ENCODE assay signal across 10 cellular contexts in genomic region chr19:41193420-41194156, GRCh38. TPM values are rescaled to one million over a fixed set of nuclear protein-coding genes. Genes with fewer than 3 reads are reported as not detected.
DNase-seq lines count a peak whose midpoint lies in the region; ATAC-seq and TF ChIP-seq lines count a peak whose summit lies in the region.
"Had no signal": no experiment of that assay in that cellular context is flagged by ENCODE, and none has a peak within 500 bp of the region (broad histone marks: within the 10 kb centered on the region; RNA-seq: fewer than 3 reads in every experiment).

No MANE protein-coding gene starts in this region.

- no peaks in the 10 kb centered on the region for H3K9me3 ChIP-seq in ES-I3 (ENCODE audit: control insufficient read depth, insufficient read depth, low read length)
- no peaks in the 10 kb centered on the region for H3K9me3 ChIP-seq in PC-9 (ENCODE audit: insufficient read depth, low read depth)
- H3K9me3 ChIP-seq: body of pancreas had no signal

- POLR2A ChIA-PET in PC-9 (lab: Charles Lee; ENCODE audit: unreplicated experiment): interaction anchor here (0.6 kb wide), 1 partner anchor 584 kb away, joined by 4 read pairs; no protein-coding TSS in a partner anchor

- CTCF ChIA-PET in PC-9 (lab: Charles Lee): interaction anchor here (0.5 kb wide), 1 partner anchor 18 kb away, joined by 3 read pairs; no protein-coding TSS in a partner anchor

- intact Hi-C loops in PC-9 (cut with micrococcal nuclease; ENCODE audit: unreplicated experiment): no loop called here

- peak overlapping the region; percentile 72 for H3K9ac ChIP-seq in ES-I3 (ENCODE audit: low read depth, low read length)

- H3K36me3 ChIP-seq in ES-I3 (ENCODE audit: insufficient read depth, low read length) (peaks cover 15% of the 10 kb centered on the region), PC-9 (ENCODE audit: low read depth) (no peaks in the 10 kb centered on the region)

- H3K4me1 ChIP-seq in ES-I3 (ENCODE audit: insufficient read depth, low read length): peaks cover 35% of the 10 kb centered on the region
- peaks cover 18% of the 10 kb centered on the region for H3K4me1 ChIP-seq in PC-9 (replicated peaks; ENCODE audit: insufficient read depth)

- BruUV-seq in PC-9 (replicated peaks; lab: Mats Ljungman, UMichigan): no TSS peak

- peak overlapping the region; percentile 80 for H2AFZ ChIP-seq in PC-9

- ATAC-seq in omental fat pad (ENCODE audit: low FRiP score): peak; percentile 7
- no peak for ATAC-seq in GM21360 (IDR thresholded peaks at IDR 0.05; ENCODE audit: unreplicated experiment)
- no peak for ATAC-seq in GM21526 (IDR thresholded peaks at IDR 0.05; ENCODE audit: low FRiP score, unreplicated experiment)
- no peak for ATAC-seq in GM19397 (IDR thresholded peaks at IDR 0.05; ENCODE audit: unreplicated experiment)

- no peaks in the 10 kb centered on the region for H3K9me2 ChIP-seq in PC-9 (ENCODE audit: insufficient read depth)

- no peak for DNase-seq in PC-9
- DNase-seq in fibroblast of the aortic adventitia (ENCODE audit: low read depth): no peak
- DNase-seq in omental fat pad (ENCODE audit: low spot score): no peak
- DNase-seq in SW480 (ENCODE audit: low spot score): no peak
- DNase-seq: NCI-H345 had no signal

- no peak overlapping the region for H3K27ac ChIP-seq in PC-9
- H3K27ac ChIP-seq: body of pancreas had no signal

- H3K4me2 ChIP-seq in PC-9: peak overlapping the region; percentile 81

- H3K79me2 ChIP-seq in PC-9 (ENCODE audit: low read depth): no peaks in the 10 kb centered on the region

- TF ChIP-seq CTCF in PC-9 (conservative IDR thresholded peaks at IDR 0.05) (no peak), fibroblast of the aortic adventitia (IDR thresholded peaks at IDR 0.05; ENCODE audit: insufficient read depth, low read length) (no peak), omental fat pad (IDR thresholded peaks at IDR 0.05) (no peak)

- no peaks in the 10 kb centered on the region for H4K20me1 ChIP-seq in PC-9 (ENCODE audit: insufficient read depth)

- H3K4me3 ChIP-seq in PC-9 (peak overlapping the region; percentile 60; the same call in 1 of the 2 replicates), fibroblast of the aortic adventitia (ENCODE audit: low read depth, low read length) (peak overlapping the region; percentile 60)
- H3K4me3 ChIP-seq: body of pancreas had no signal

- H3F3A ChIP-seq in PC-9 (ENCODE audit: insufficient read depth, low read depth): no peaks in the 10 kb centered on the region

- H3K27me3 ChIP-seq in PC-9 (ENCODE audit: insufficient read depth, low read depth): no peaks in the 10 kb centered on the region

RNA-seq across cellular contexts. Expression of gene CYP2S1, which starts 0.6 kb away (rescaled TPM):
- total RNA-seq in PC-9 (2021) (6.8 and 14.9 TPM in 2 replicates), fibroblast of the aortic adventitia (ENCODE audit: low replicate concordance) (0.45 TPM in 1 of 2 replicates, not detected in the other), omental fat pad (1 to 10 TPM in 3 of 4 donors, under 1 TPM in 1; 0.32 to 6.5 (median 5.5) TPM)

RNA-seq across cellular contexts. Expression of gene AXL, which starts 25.4 kb away (rescaled TPM):
- total RNA-seq in PC-9 (2021) (236 and 271 TPM in 2 replicates), fibroblast of the aortic adventitia (ENCODE audit: low replicate concordance) (121 and 305 TPM in 2 replicates), omental fat pad (100 to 1,000 TPM in 1 of 4 donors, 10 to 100 TPM in 3; 65.8 to 141 (median 78.7) TPM)
